In the genomic region with DNA sequence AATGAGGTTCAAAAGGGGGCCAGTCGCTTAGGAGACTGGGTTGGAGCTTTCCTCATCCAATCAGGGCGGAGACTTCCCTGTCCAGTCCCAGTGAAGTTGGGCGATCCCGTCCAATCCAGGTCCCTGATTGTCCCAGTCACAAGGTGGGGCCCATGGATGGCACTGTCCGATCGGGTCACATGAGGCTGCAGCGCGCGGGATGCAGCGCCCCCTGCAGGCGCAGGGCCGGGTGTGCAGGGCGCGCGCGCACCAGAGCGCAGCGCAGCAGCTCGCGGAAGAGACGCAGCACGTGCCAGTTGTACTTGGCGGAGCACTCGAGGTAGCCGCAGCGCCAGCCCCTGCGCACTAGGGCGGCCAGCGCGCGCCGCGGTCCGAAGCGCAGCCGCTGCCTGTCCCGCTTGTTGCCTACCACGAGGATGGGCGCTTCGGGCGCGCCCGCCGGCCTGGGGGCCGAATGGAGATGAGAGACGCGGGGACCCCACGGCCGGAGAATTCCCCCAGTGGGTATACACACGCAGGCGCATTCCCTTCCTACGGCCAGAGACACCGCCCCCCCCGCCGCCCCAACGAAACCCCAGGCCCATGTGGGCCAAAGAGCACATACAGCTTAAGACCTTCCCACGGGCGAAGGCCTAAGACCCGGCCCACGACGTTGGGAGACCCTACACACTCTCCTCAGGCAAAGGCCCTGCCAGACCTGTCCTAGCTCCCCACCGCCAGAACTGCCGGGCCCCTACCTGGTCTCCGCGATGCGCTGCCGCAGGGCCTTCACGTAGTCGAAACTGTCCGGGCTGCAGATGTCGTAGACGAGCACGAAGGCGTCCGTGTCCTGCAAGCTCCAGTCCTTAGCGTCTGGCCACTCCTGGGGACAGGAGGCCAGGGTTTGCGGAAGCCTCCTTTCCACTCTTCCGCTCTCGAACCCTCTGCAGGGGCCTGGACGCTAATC, we compare ENCODE assay signal across 8 cellular contexts. TPM values are rescaled to one million over a fixed set of nuclear protein-coding genes. Genes with fewer than 3 reads are reported as not detected.
DNase-seq lines count a peak whose midpoint lies in the region; ATAC-seq and TF ChIP-seq lines count a peak whose summit lies in the region.

No MANE protein-coding gene starts in this region.

- POLR2A ChIA-PET in MCF 10A (lab: Yijun Ruan, JAX): interaction anchor here (0.6 kb wide), 3 partner anchors 512 to 1402 kb away, joined by 3 to 4 read pairs (median 3); no protein-coding TSS in a partner anchor

- no peak for TF ChIP-seq EP300 in upper lobe of left lung (IDR thresholded peaks at IDR 0.05)

- DNase-seq in stimulated activated CD4-positive, alpha-beta T cell treated with anti-CD3 and anti-CD28 coated beads, Interleukin-1b, Interleukin-23, amount 100 ng/mL, for 48 hours: peak; percentile 40
- no peak for DNase-seq in stimulated activated CD4-positive, alpha-beta T cell treated with anti-CD3 and anti-CD28 coated beads, Interleukin-12 subunit alpha, Interleukin-12 subunit beta, amount 100 ng/mL, for 4 hours
- DNase-seq in MCF 10A (ENCODE audit: unreplicated experiment): no peak
- peak; percentile 28 for DNase-seq in kidney tubule cell (ENCODE audit: low spot score)
- peak in 1 of 2 donors; percentile 88 for DNase-seq in upper lobe of left lung
- no peak for DNase-seq in stimulated activated naive CD4-positive, alpha-beta T cell treated with Interleukin-2 at 50 U/mL for 16 hours (lab: John Stamatoyannopoulos, UW)
- no peak for DNase-seq in DMS 273 treated with DMSO at 0.1 percent for 48 hours (lab: John Stamatoyannopoulos, UW)
- DNase-seq in NCI-H510A (lab: John Stamatoyannopoulos, UW): no peak

- peaks cover 0 to 28% (median 19%) of the 10 kb centered on the region in 4 donors for H3K27me3 ChIP-seq in upper lobe of left lung

- 39 to 42% methylated on average over 25 to 46 of the region's 80 CpGs for WGBS in upper lobe of left lung, 2 donors

- no peak overlapping the region for H3K27ac Mint-ChIP-seq in MCF 10A (ENCODE audit: low read depth, unreplicated experiment)

- H3K36me3 ChIP-seq in upper lobe of left lung: no peaks in the 10 kb centered on the region

- intact Hi-C loops in MCF 10A (cut with micrococcal nuclease): no loop called here

- H3K27me3 Mint-ChIP-seq in MCF 10A (ENCODE audit: insufficient read depth, unreplicated experiment): peaks cover 27% of the 10 kb centered on the region

- H3K4me3 ChIP-seq in upper lobe of left lung: peak overlapping the region in 1 of 4 donors; percentile 51

- BruUV-seq in MCF 10A (replicated peaks; lab: Mats Ljungman, UMichigan): no TSS peak

- CTCF ChIA-PET in MCF 10A (lab: Yijun Ruan, JAX): interaction anchor here (0.6 kb wide), 1 partner anchor 525 kb away, joined by 4 read pairs; no protein-coding TSS in a partner anchor

- no peaks in the 10 kb centered on the region for H3K9me3 ChIP-seq in upper lobe of left lung

- H3K27ac ChIP-seq in upper lobe of left lung: no peak overlapping the region

- no peak for TF ChIP-seq POLR2A in upper lobe of left lung (IDR thresholded peaks at IDR 0.05)

- peaks cover 10% of the 10 kb centered on the region for H3K36me3 Mint-ChIP-seq in MCF 10A (ENCODE audit: insufficient read depth, unreplicated experiment)

- TF ChIP-seq CTCF in MCF 10A (IDR thresholded peaks at IDR 0.05; ENCODE audit: unreplicated experiment) (peak; percentile 49), upper lobe of left lung (IDR thresholded peaks at IDR 0.05) (peak; percentile 52 to 94 (median 78))

- peak in 1 of 2 donors; percentile 15 for ATAC-seq in upper lobe of left lung (ENCODE audit: low FRiP score in 2 of 2)

- H3K4me3 Mint-ChIP-seq in MCF 10A (ENCODE audit: unreplicated experiment): no peak overlapping the region

- H3K4me1 Mint-ChIP-seq in MCF 10A (ENCODE audit: insufficient read depth, unreplicated experiment): peaks cover 26% of the 10 kb centered on the region

- no peaks in the 10 kb centered on the region for H3K9me3 Mint-ChIP-seq in MCF 10A (ENCODE audit: unreplicated experiment)

- peaks cover 64 to 72% (median 65%) of the 10 kb centered on the region in 4 donors for H3K4me1 ChIP-seq in upper lobe of left lung

RNA-seq across cellular contexts. Expression of a gene that starts 2.1 kb away (rescaled TPM):
- 0.52 and 0.82 TPM in 2 replicates for total RNA-seq in MCF 10A (2022)
- 10 to 100 TPM in 1 of 6 donors, 1 to 10 TPM in 5; 1.2 to 33.5 (median 2.0) TPM for total RNA-seq in upper lobe of left lung

RNA-seq across cellular contexts. Expression of a gene that starts 6.9 kb away (rescaled TPM):
- total RNA-seq in MCF 10A (2022) (15.3 and 17.2 TPM in 2 replicates), upper lobe of left lung (10 to 100 TPM; 14.4 to 63.4 (median 36.1) TPM)

RNA-seq across cellular contexts. Expression of a gene that starts 45.3 kb away (rescaled TPM):
- 403 and 486 TPM in 2 replicates for total RNA-seq in MCF 10A (2022)
- 100 to 1,000 TPM; 156 to 293 (median 183) TPM for total RNA-seq in upper lobe of left lung

RNA-seq across cellular contexts. Expression of a gene that starts 45.6 kb away (rescaled TPM):
- total RNA-seq in MCF 10A (2022) (32.5 and 48.0 TPM in 2 replicates), upper lobe of left lung (10 to 100 TPM; 17.3 to 47.1 (median 27.9) TPM)

Comparison
In these comparisons a context has a peak if more than half of its experiments do, and no peak if none do; other contexts are left out.
1. DNase-seq: peak in stimulated activated CD4-positive, alpha-beta T cell treated with anti-CD3 and anti-CD28 coated beads, Interleukin-1b, Interleukin-23, amount 100 ng/mL, for 48 hours (single experiment) and kidney tubule cell (single experiment); none in stimulated activated CD4-positive, alpha-beta T cell treated with anti-CD3 and anti-CD28 coated beads, Interleukin-12 subunit alpha, Interleukin-12 subunit beta, amount 100 ng/mL, for 4 hours (single experiment), MCF 10A (single experiment), stimulated activated naive CD4-positive, alpha-beta T cell treated with Interleukin-2 at 50 U/mL for 16 hours (single experiment), DMS 273 treated with DMSO at 0.1 percent for 48 hours (single experiment) and NCI-H510A (single experiment).